ENCODE assay signal across 19 cellular contexts in genomic region chrX:41661366-41662095, GRCh38. TPM values are rescaled to one million over a fixed set of nuclear protein-coding genes. Genes with fewer than 3 reads are reported as not detected.
DNase-seq lines count a peak whose midpoint lies in the region; FAIRE-seq and TF ChIP-seq lines count a peak whose summit lies in the region.
"Had no signal": no experiment of that assay in that cellular context is flagged by ENCODE, and none has a peak within 500 bp of the region (broad histone marks: within the 10 kb centered on the region; RNA-seq: fewer than 3 reads in every experiment).

No MANE protein-coding gene starts in this region.

- FAIRE-seq in GM19239 (lab: Jason Lieb, UNC), result peak; percentile 63
- FAIRE-seq: GM12878 had no signal

- H3K36me3 ChIP-seq in prostate gland (no peaks in the 10 kb centered on the region), brain microvascular endothelial cell (replicated peaks) (peaks cover 2% of the 10 kb centered on the region)

- no peaks in the 10 kb centered on the region for H3K9me3 ChIP-seq in prostate gland
- H3K9me3 ChIP-seq: psoas muscle, tibial nerve had no signal

- H3K27ac ChIP-seq in prostate gland, result no peak overlapping the region
- no peak overlapping the region for H3K27ac ChIP-seq in brain microvascular endothelial cell
- H3K27ac ChIP-seq: C4-2B, psoas muscle, tibial nerve had no signal

- H3K4me3 ChIP-seq in epithelial cell of esophagus (ENCODE audit: low read length) (no peak overlapping the region), prostate gland (no peak overlapping the region), brain microvascular endothelial cell (ENCODE audit: low read depth, low read length) (no peak overlapping the region)
- H3K4me3 ChIP-seq: GM12878, psoas muscle, tibial nerve had no signal

- H3K27me3 ChIP-seq in prostate gland (replicated peaks; ENCODE audit: insufficient read depth) (no peaks in the 10 kb centered on the region), brain microvascular endothelial cell (replicated peaks) (no peaks in the 10 kb centered on the region)
- H3K27me3 ChIP-seq: tibial nerve had no signal

- DNase-seq in GM19239 (ENCODE audit: insufficient read length, low spot score), result no peak
- DNase-seq in NCI-H82 treated with DMSO at 0.1 percent for 48 hours (lab: John Stamatoyannopoulos, UW; ENCODE audit: unreplicated experiment), result peak; percentile 29
- DNase-seq in epithelial cell of esophagus (ENCODE audit: low read depth), result peak; percentile 18
- DNase-seq in retina, result peak; percentile 3
- no peak for DNase-seq in SK-N-DZ (ENCODE audit: low spot score)
- no peak for DNase-seq in prostate gland (ENCODE audit: low spot score)
- DNase-seq in brain microvascular endothelial cell, result no peak
- DNase-seq: activated CD4-positive, alpha-beta memory T cell treated with anti-CD3 and anti-CD28 coated beads, Interleukin-2, amount 10 ng/mL, durations not matched to agents 7 days and 5 days; activated effector memory CD4-positive, alpha-beta T cell treated with anti-CD3 and anti-CD28 coated beads, Interleukin-2, amount 50 U/mL, for 16 hours; endodermal cell; glutamatergic neuron; islet precursor cell; MM.1S; NCI-H2081; NK-92 treated with Interleukin-12 subunit alpha and Interleukin-12 subunit beta, amount 100 ng/mL, for 24 hours; psoas muscle had no signal

- intact Hi-C loops in prostate gland (cut with DNase I), result no loop called here

- H3K4me1 ChIP-seq in prostate gland (replicated peaks), result no peaks in the 10 kb centered on the region
- H3K4me1 ChIP-seq: psoas muscle, tibial nerve had no signal

- TF ChIP-seq CTCF in epithelial cell of esophagus (IDR thresholded peaks at IDR 0.05; ENCODE audit: insufficient read depth, low read depth, low read length, missing control alignments), result no peak
- no peak for TF ChIP-seq CTCF in prostate gland (IDR thresholded peaks at IDR 0.05)
- TF ChIP-seq CTCF in brain microvascular endothelial cell (IDR thresholded peaks at IDR 0.05; ENCODE audit: low read depth, low read length, missing control alignments), result no peak

- TF ChIP-seq POLR2A in prostate gland (IDR thresholded peaks at IDR 0.05), result no peak

- in situ Hi-C loops in brain microvascular endothelial cell (cut with HindIII; ENCODE audit: low pct_ligation_motif_present, low sequenced_read_pairs), result no loop called here

- 75% methylated on average over 2 of the region's 2 CpGs for WGBS in prostate gland

RNA-seq across cellular contexts. Expression of gene GPR34, which starts 27.2 kb away (rescaled TPM):
- polyA plus RNA-seq in SK-N-DZ (2014; cell fraction: cytosol; rRNA removed), result not detected in 2 replicates
- polyA plus RNA-seq in SK-N-DZ (2014; cell fraction: nucleus; rRNA removed), result not detected in 2 replicates
- 1 to 10 TPM; 4.6 to 8.2 TPM for total RNA-seq in prostate gland
- total RNA-seq: activated CD4-positive, alpha-beta memory T cell treated with anti-CD3 and anti-CD28 coated beads, Interleukin-2, amount 10 ng/mL, durations not matched to agents 7 days and 5 days; endodermal cell had no signal

Comparison
In these comparisons a context has a peak if more than half of its experiments do, and no peak if none do; other contexts are left out.
1. DNase-seq: peak in NCI-H82 treated with DMSO at 0.1 percent for 48 hours (single experiment), epithelial cell of esophagus (single experiment) and retina (single experiment); none in GM19239 (single experiment), SK-N-DZ (single experiment), prostate gland (single experiment) and brain microvascular endothelial cell (single experiment).